Comparison of ENCODE assay signal across 28 cellular contexts in genomic region chr1:84353665-84354064, GRCh38. TPM values are rescaled to one million over a fixed set of nuclear protein-coding genes. Genes with fewer than 3 reads are reported as not detected.
DNase-seq lines count a peak whose midpoint lies in the region; ATAC-seq and TF ChIP-seq lines count a peak whose summit lies in the region.
"Had no signal": no experiment of that assay in that cellular context is flagged by ENCODE, and none has a peak within 500 bp of the region (broad histone marks: within the 10 kb centered on the region; RNA-seq: fewer than 3 reads in every experiment).

No MANE protein-coding gene starts in this region.

- H3K36me3 Mint-ChIP-seq in HFFc6 (ENCODE audit: low read depth) = peaks cover 11% of the 10 kb centered on the region; the same call in 1 of the 2 replicates
- no peaks in the 10 kb centered on the region for H3K36me3 Mint-ChIP-seq in GM23338 (ENCODE audit: low read depth)
- H3K36me3 Mint-ChIP-seq: type B pancreatic cell had no signal

- no peaks in the 10 kb centered on the region for H3K9me3 ChIP-seq in A673 (ENCODE audit: low read depth, low read length, poor library complexity, severe bottlenecking)
- no peaks in the 10 kb centered on the region for H3K9me3 ChIP-seq in mucosa of descending colon
- H3K9me3 ChIP-seq: A549, SJCRH30 had no signal

- no TSS peak for BruUV-seq in A673 (replicated peaks; lab: Mats Ljungman, UMichigan)

- H3K27ac ChIP-seq in A673 (ENCODE audit: low read depth, low read length, poor library complexity, severe bottlenecking) = no peak overlapping the region
- H3K27ac ChIP-seq in GM23338 (ENCODE audit: low read depth) = no peak overlapping the region
- H3K27ac ChIP-seq: A549, SJCRH30, VCaP had no signal

- H3K4me2 ChIP-seq in GM23338 = no peak overlapping the region
- H3K4me2 ChIP-seq: A549 had no signal

- H3K9me3 Mint-ChIP-seq in HFFc6 (no peaks in the 10 kb centered on the region), GM23338 (no peaks in the 10 kb centered on the region)
- H3K9me3 Mint-ChIP-seq: endodermal cell had no signal

- intact Hi-C loops in A673 (cut with micrococcal nuclease; ENCODE audit: unreplicated experiment) (no loop called here), mucosa of descending colon (cut with DNase I, micrococcal nuclease) (no loop called here)

- POLR2A ChIA-PET in A673 (lab: Charles Lee; ENCODE audit: low non-redundant PET) = no interaction called here

- peaks cover 15% of the 10 kb centered on the region for H3K4me1 ChIP-seq in A673 (ENCODE audit: insufficient read depth, low read length, poor library complexity, severe bottlenecking)
- no peaks in the 10 kb centered on the region for H3K4me1 ChIP-seq in mucosa of descending colon (ENCODE audit: low read depth)
- H3K4me1 ChIP-seq in GM23338 (ENCODE audit: insufficient read depth) = no peaks in the 10 kb centered on the region
- H3K4me1 ChIP-seq: A549, SJCRH30 had no signal

- no peaks in the 10 kb centered on the region for H3K27me3 Mint-ChIP-seq in HFFc6 (ENCODE audit: insufficient read depth)
- H3K27me3 Mint-ChIP-seq in GM23338 (ENCODE audit: insufficient read depth, low read depth, poor library complexity) = no peaks in the 10 kb centered on the region
- H3K27me3 Mint-ChIP-seq: CD4-positive, alpha-beta T cell; stimulated activated naive CD8-positive, alpha-beta T cell treated with anti-CD3 and anti-CD28 coated beads, Interleukin-15, amount 100 ng/mL, for 72 hours; type B pancreatic cell had no signal

- H3K4me3 ChIP-seq in A673 (ENCODE audit: low read depth, low read length, poor library complexity, severe bottlenecking) (no peak overlapping the region), mucosa of descending colon (no peak overlapping the region), GM23338 (no peak overlapping the region)
- H3K4me3 ChIP-seq: A549, lung, SJCRH30 had no signal

- no peaks in the 10 kb centered on the region for H3K27me3 ChIP-seq in A673 (replicated peaks; ENCODE audit: insufficient read depth, low read depth, low read length, poor library complexity)
- no peaks in the 10 kb centered on the region for H3K27me3 ChIP-seq in GM23338 (ENCODE audit: insufficient read depth)
- H3K27me3 ChIP-seq: SJCRH30 had no signal

- CTCF ChIA-PET in A673 (lab: Charles Lee) = no interaction called here

- no peaks in the 10 kb centered on the region for H3F3A ChIP-seq in GM23338 (replicated peaks; ENCODE audit: low read depth)

- DNase-seq in A673 (ENCODE audit: low spot score) = peak; percentile 30
- DNase-seq in HFFc6 = peak; percentile 45
- DNase-seq in astrocyte of the hippocampus (ENCODE audit: low read depth, low spot score) = peak; percentile 76
- DNase-seq in mucosa of descending colon = no peak
- DNase-seq in GM23338 (ENCODE audit: low spot score) = no peak
- DNase-seq in cerebellum (ENCODE audit: low spot score) = no peak
- DNase-seq in COLO668 (lab: John Stamatoyannopoulos, UW; ENCODE audit: unreplicated experiment) = no peak
- no peak for DNase-seq in left lobe of liver (ENCODE audit: low spot score)
- DNase-seq: amniotic stem cell; CD4-positive, alpha-beta T cell; endodermal cell; foreskin melanocyte; KBM-7; naive thymus-derived CD4-positive, alpha-beta T cell; NCI-H1048; NCI-H2107; NCI-H82; posterior cingulate gyrus; SJCRH30; stimulated activated CD4-positive, alpha-beta T cell treated with anti-CD3 and anti-CD28 coated beads, Interleukin-4, amount 100 ng/mL, for 1 hour; stimulated activated naive CD8-positive, alpha-beta T cell treated with anti-CD3 and anti-CD28 coated beads, Interleukin-15, amount 100 ng/mL, for 72 hours; T-helper 2 cell had no signal

- TF ChIP-seq CTCF in A673 (conservative IDR thresholded peaks at IDR 0.05; ENCODE audit: low read depth, low read length) = no peak
- TF ChIP-seq CTCF in HFFc6 (IDR thresholded peaks at IDR 0.05) = no peak
- no peak for TF ChIP-seq CTCF in mucosa of descending colon (IDR thresholded peaks at IDR 0.05)
- no peak for TF ChIP-seq CTCF in GM23338 (conservative IDR thresholded peaks at IDR 0.05; ENCODE audit: low read depth in 2 of 2)

- H3K9me2 ChIP-seq in GM23338 (ENCODE audit: insufficient read depth) = peaks cover 4% of the 10 kb centered on the region; the same call in 1 of the 2 replicates

- no peaks in the 10 kb centered on the region for H3K36me3 ChIP-seq in A673 (ENCODE audit: insufficient read depth, low read length, poor library complexity, severe bottlenecking)
- no peaks in the 10 kb centered on the region for H3K36me3 ChIP-seq in mucosa of descending colon (ENCODE audit: low read depth)
- H3K36me3 ChIP-seq in GM23338 (ENCODE audit: insufficient read depth) = no peaks in the 10 kb centered on the region
- H3K36me3 ChIP-seq: SJCRH30 had no signal

- H3K4me1 Mint-ChIP-seq in HFFc6 (ENCODE audit: low read depth) (peaks cover 25% of the 10 kb centered on the region), GM23338 (no peaks in the 10 kb centered on the region)
- H3K4me1 Mint-ChIP-seq: naive thymus-derived CD4-positive, alpha-beta T cell had no signal

- ATAC-seq in mucosa of descending colon = peak; percentile 12
- no peak for ATAC-seq in GM23338
- no peak for ATAC-seq in left lobe of liver
- ATAC-seq: A549; naive thymus-derived CD4-positive, alpha-beta T cell; stimulated activated naive CD8-positive, alpha-beta T cell treated with anti-CD3 and anti-CD28 coated beads, Interleukin-15, amount 100 ng/mL, for 72 hours had no signal

- no peaks in the 10 kb centered on the region for H4K20me1 ChIP-seq in GM23338 (replicated peaks; ENCODE audit: insufficient read depth)

- no peak overlapping the region for H2AFZ ChIP-seq in GM23338

- H3K4me3 Mint-ChIP-seq in HFFc6 = no peak overlapping the region
- H3K4me3 Mint-ChIP-seq in GM23338 = no peak overlapping the region
- H3K4me3 Mint-ChIP-seq: CD4-positive, alpha-beta T cell; endodermal cell; naive thymus-derived CD4-positive, alpha-beta T cell; stimulated activated naive CD8-positive, alpha-beta T cell treated with anti-CD3 and anti-CD28 coated beads, Interleukin-15, amount 100 ng/mL, for 72 hours; type B pancreatic cell had no signal

- H3K79me2 ChIP-seq in GM23338 (replicated peaks; ENCODE audit: insufficient read depth) = no peaks in the 10 kb centered on the region

- H3K27ac Mint-ChIP-seq in HFFc6 = no peak overlapping the region
- H3K27ac Mint-ChIP-seq in GM23338 = no peak overlapping the region
- H3K27ac Mint-ChIP-seq: CD4-positive, alpha-beta T cell; endodermal cell; naive thymus-derived CD4-positive, alpha-beta T cell; stimulated activated naive CD8-positive, alpha-beta T cell treated with anti-CD3 and anti-CD28 coated beads, Interleukin-15, amount 100 ng/mL, for 72 hours; type B pancreatic cell had no signal

TF ChIP-seq in GM23338, 12 proteins besides CTCF, POLR2A, EP300 and RAD21 (continues in another document):
- TF ChIP-seq ETS1 (IDR thresholded peaks at IDR 0.05) = no peak
- TF ChIP-seq STAT1 (IDR thresholded peaks at IDR 0.05; ENCODE audit: unreplicated experiment) = no peak
- TF ChIP-seq POLR2AphosphoS5 (IDR thresholded peaks at IDR 0.05; ENCODE audit: low read depth) = no peak
- TF ChIP-seq, protein P1, sequence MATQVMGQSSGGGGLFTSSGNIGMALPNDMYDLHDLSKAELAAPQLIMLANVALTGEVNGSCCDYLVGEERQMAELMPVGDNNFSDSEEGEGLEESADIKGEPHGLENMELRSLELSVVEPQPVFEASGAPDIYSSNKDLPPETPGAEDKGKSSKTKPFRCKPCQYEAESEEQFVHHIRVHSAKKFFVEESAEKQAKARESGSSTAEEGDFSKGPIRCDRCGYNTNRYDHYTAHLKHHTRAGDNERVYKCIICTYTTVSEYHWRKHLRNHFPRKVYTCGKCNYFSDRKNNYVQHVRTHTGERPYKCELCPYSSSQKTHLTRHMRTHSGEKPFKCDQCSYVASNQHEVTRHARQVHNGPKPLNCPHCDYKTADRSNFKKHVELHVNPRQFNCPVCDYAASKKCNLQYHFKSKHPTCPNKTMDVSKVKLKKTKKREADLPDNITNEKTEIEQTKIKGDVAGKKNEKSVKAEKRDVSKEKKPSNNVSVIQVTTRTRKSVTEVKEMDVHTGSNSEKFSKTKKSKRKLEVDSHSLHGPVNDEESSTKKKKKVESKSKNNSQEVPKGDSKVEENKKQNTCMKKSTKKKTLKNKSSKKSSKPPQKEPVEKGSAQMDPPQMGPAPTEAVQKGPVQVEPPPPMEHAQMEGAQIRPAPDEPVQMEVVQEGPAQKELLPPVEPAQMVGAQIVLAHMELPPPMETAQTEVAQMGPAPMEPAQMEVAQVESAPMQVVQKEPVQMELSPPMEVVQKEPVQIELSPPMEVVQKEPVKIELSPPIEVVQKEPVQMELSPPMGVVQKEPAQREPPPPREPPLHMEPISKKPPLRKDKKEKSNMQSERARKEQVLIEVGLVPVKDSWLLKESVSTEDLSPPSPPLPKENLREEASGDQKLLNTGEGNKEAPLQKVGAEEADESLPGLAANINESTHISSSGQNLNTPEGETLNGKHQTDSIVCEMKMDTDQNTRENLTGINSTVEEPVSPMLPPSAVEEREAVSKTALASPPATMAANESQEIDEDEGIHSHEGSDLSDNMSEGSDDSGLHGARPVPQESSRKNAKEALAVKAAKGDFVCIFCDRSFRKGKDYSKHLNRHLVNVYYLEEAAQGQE (IDR thresholded peaks at IDR 0.05; ENCODE audit: unreplicated experiment) = no peak
- no peak for TF ChIP-seq ZNF331 (CRISPR knock-in tag; IDR thresholded peaks at IDR 0.05; ENCODE audit: low read depth)

RNA-seq across cellular contexts. Expression of gene DNASE2B, which starts 44.6 kb away (rescaled TPM):
- not detected in 2 replicates for total RNA-seq in A673 (2021)
- not detected for total RNA-seq in HFFc6 (2021; fragmentation: NEBNext Ultra II Directional; extraction: Animal tissue kit (Norgen Biotek cat#: 25700))
- total RNA-seq in mucosa of descending colon = 1 to 10 TPM in 1 of 3 donors, under 1 TPM in 1, not detected in 1; 0.87 to 1.0 TPM
- total RNA-seq in GM23338 (2014; rRNA removed; shearing (Covaris generic)) = not detected in 2 replicates
- polyA plus RNA-seq in GM23338 (2016; fragmentation: Nextera tagmentation; extraction: Ambion mirVana) = not detected in 2 replicates
- total RNA-seq in cerebellum = not detected
- total RNA-seq in left lobe of liver = not detected
- total RNA-seq: CD4-positive, alpha-beta T cell; endodermal cell; naive thymus-derived CD4-positive, alpha-beta T cell; SJCRH30; skeletal muscle tissue had no signal
- polyA plus RNA-seq: A549; keratinocyte; naive thymus-derived CD4-positive, alpha-beta T cell had no signal

RNA-seq across cellular contexts. Expression of gene SAMD13, which starts 52.2 kb away (rescaled TPM):
- total RNA-seq in A673 (2021) (1.2 and 1.6 TPM in 2 replicates), mucosa of descending colon (10 to 100 TPM in 2 of 3 donors, 1 to 10 TPM in 1; 6.8 to 35.9 (median 21.0) TPM), cerebellum (5.1 TPM), left lobe of liver (0.23 TPM)
- 1 to 10 TPM in 1 of 6 experiments, under 1 TPM in 5; 0.36 to 1.1 (median 0.45) TPM for total RNA-seq in HFFc6 (2021; fragmentation: NEBNext Ultra II Directional; extraction: Animal tissue kit (Norgen Biotek cat#: 25700))
- total RNA-seq in GM23338 (2014; rRNA removed; shearing (Covaris generic)) = 3.6 and 4.7 TPM in 2 replicates
- polyA plus RNA-seq in GM23338 (2016; fragmentation: Nextera tagmentation; extraction: Ambion mirVana) = 2.1 and 2.5 TPM in 2 replicates
- total RNA-seq: CD4-positive, alpha-beta T cell had no signal

Comparison
In these comparisons a context has a peak if more than half of its experiments do, and no peak if none do; other contexts are left out.
1. DNase-seq: peak in A673 (single experiment), HFFc6 (single experiment) and astrocyte of the hippocampus (single experiment); none in mucosa of descending colon (0 of 3), GM23338 (single experiment), cerebellum (single experiment), COLO668 (single experiment) and left lobe of liver (single experiment).